Comparison of ENCODE assay signal across 16 cellular contexts in the genomic region with DNA sequence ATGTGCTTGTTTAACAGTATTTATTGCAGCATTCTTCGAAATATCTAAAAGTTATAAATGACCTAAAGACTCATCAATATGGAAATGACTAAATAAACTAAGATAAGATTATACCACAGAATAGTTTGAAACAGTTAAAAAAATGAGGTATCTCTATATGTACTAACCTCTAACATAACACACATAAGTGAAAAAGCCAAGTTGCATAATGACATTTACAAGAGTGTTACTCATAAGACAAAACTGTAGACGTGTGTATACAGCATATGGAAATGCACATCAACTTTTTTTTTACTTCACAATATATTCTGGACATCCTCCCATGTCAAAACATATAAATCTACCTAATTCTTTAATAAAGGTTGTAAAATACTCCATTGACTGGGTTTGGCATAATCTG. TPM values are rescaled to one million over a fixed set of nuclear protein-coding genes. Genes with fewer than 3 reads are reported as not detected.
DNase-seq lines count a peak whose midpoint lies in the region; TF ChIP-seq lines count a peak whose summit lies in the region.
"Had no signal": no experiment of that assay in that cellular context is flagged by ENCODE, and none has a peak within 500 bp of the region (broad histone marks: within the 10 kb centered on the region; RNA-seq: fewer than 3 reads in every experiment).

No MANE protein-coding gene starts in this region.

- TF ChIP-seq CTCF in fibroblast of pulmonary artery (IDR thresholded peaks at IDR 0.05; ENCODE audit: low read length, missing control alignments) (no peak), GM20000 (IDR thresholded peaks at IDR 0.05; ENCODE audit: extremely low read depth, missing control alignments) (no peak)

- no peak overlapping the region for H3K4me3 ChIP-seq in fibroblast of pulmonary artery (replicated peaks; ENCODE audit: low read depth, low read length)
- H3K4me3 ChIP-seq: MG63 had no signal

- peak; percentile 39 for DNase-seq in EH (ENCODE audit: low read depth)
- peak; percentile 57 for DNase-seq in HCEC 1CT
- peak; percentile 52 for DNase-seq in amniotic epithelial cell (ENCODE audit: low read depth)
- DNase-seq in fibroblast of pulmonary artery (ENCODE audit: low read depth), result peak; percentile 43
- no peak for DNase-seq in T-helper 1 cell
- no peak for DNase-seq in GM20000 (ENCODE audit: low spot score)
- no peak for DNase-seq in SK-N-DZ (ENCODE audit: low spot score)
- no peak for DNase-seq in SHP77 (lab: John Stamatoyannopoulos, UW)
- DNase-seq: CD4-positive, CD25-positive, alpha-beta regulatory T cell; DMS53; MG63; NCI-H1105 treated with DMSO at 0.1 percent for 48 hours; NCI-H187 treated with DMSO at 0.1 percent for 48 hours; NCI-H446; NCI-H69; SIG-M5 had no signal

RNA-seq across cellular contexts. Expression of a gene that starts 22.8 kb away (rescaled TPM):
- polyA plus RNA-seq in SK-N-DZ (2014; cell fraction: cytosol; rRNA removed), result not detected in 2 replicates
- not detected in 2 replicates for polyA plus RNA-seq in SK-N-DZ (2014; cell fraction: nucleus; rRNA removed)

Comparison
In these comparisons a context has a peak if more than half of its experiments do, and no peak if none do; other contexts are left out.
1. DNase-seq: peak in EH (single experiment), HCEC 1CT (single experiment), amniotic epithelial cell (single experiment) and fibroblast of pulmonary artery (single experiment); none in T-helper 1 cell (0 of 5), GM20000 (single experiment), SK-N-DZ (single experiment) and SHP77 (0 of 2).